ENCODE assay signal across 2 cellular contexts in genomic region chr13:48068036-48068435, GRCh38.
TF ChIP-seq lines count a peak whose summit lies in the region.

No MANE protein-coding gene starts in this region.

TF ChIP-seq in HepG2, 621 proteins besides CTCF, POLR2A, EP300 and RAD21:
- TF ChIP-seq THAP8 (CRISPR knock-in tag; IDR thresholded peaks at IDR 0.05; ENCODE audit: borderline replicate concordance): no peak
- no peak for TF ChIP-seq HDAC2 (CRISPR knock-in tag; IDR thresholded peaks at IDR 0.05)
- TF ChIP-seq STAG1 (CRISPR knock-in tag; IDR thresholded peaks at IDR 0.05): 0 out of 2 replicates have a peak, but pooled peaks have one; percentile 3
- TF ChIP-seq RORA (CRISPR knock-in tag; IDR thresholded peaks at IDR 0.05): no peak
TF ChIP-seq in HepG2: peak in this region for 1.

TF ChIP-seq in GM12878, 131 proteins besides CTCF, POLR2A, EP300 and RAD21:
- TF ChIP-seq ZZZ3 (IDR thresholded peaks at IDR 0.05; ENCODE audit: control insufficient read depth, insufficient read length, low read depth): no peak
- TF ChIP-seq, protein P1, sequence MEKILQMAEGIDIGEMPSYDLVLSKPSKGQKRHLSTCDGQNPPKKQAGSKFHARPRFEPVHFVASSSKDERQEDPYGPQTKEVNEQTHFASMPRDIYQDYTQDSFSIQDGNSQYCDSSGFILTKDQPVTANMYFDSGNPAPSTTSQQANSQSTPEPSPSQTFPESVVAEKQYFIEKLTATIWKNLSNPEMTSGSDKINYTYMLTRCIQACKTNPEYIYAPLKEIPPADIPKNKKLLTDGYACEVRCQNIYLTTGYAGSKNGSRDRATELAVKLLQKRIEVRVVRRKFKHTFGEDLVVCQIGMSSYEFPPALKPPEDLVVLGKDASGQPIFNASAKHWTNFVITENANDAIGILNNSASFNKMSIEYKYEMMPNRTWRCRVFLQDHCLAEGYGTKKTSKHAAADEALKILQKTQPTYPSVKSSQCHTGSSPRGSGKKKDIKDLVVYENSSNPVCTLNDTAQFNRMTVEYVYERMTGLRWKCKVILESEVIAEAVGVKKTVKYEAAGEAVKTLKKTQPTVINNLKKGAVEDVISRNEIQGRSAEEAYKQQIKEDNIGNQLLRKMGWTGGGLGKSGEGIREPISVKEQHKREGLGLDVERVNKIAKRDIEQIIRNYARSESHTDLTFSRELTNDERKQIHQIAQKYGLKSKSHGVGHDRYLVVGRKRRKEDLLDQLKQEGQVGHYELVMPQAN (conservative IDR thresholded peaks at IDR 0.05): no peak
- TF ChIP-seq, protein P2, sequence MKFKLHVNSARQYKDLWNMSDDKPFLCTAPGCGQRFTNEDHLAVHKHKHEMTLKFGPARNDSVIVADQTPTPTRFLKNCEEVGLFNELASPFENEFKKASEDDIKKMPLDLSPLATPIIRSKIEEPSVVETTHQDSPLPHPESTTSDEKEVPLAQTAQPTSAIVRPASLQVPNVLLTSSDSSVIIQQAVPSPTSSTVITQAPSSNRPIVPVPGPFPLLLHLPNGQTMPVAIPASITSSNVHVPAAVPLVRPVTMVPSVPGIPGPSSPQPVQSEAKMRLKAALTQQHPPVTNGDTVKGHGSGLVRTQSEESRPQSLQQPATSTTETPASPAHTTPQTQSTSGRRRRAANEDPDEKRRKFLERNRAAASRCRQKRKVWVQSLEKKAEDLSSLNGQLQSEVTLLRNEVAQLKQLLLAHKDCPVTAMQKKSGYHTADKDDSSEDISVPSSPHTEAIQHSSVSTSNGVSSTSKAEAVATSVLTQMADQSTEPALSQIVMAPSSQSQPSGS (IDR thresholded peaks at IDR 0.05; ENCODE audit: low read length): no peak
- TF ChIP-seq MYB (IDR thresholded peaks at IDR 0.05; ENCODE audit: borderline replicate concordance, low read depth, low read length): no peak
- no peak for TF ChIP-seq ZBTB40 (IDR thresholded peaks at IDR 0.05; ENCODE audit: borderline replicate concordance)
- TF ChIP-seq TBL1XR1 (IDR thresholded peaks at IDR 0.05; ENCODE audit: low read depth, low read length): no peak
- no peak for TF ChIP-seq REST (IDR thresholded peaks at IDR 0.05; ENCODE audit: low read depth, low read length)
- TF ChIP-seq NR2F1 (conservative IDR thresholded peaks at IDR 0.05): no peak
- no peak for TF ChIP-seq CHD2 (IDR thresholded peaks at IDR 0.05; ENCODE audit: borderline replicate concordance, low read depth, low read length)
- TF ChIP-seq NFXL1 (IDR thresholded peaks at IDR 0.05; ENCODE audit: borderline replicate concordance): no peak
- no peak for TF ChIP-seq MTA3 (IDR thresholded peaks at IDR 0.05; ENCODE audit: borderline replicate concordance, low read length)
- no peak for TF ChIP-seq ETV6 (conservative IDR thresholded peaks at IDR 0.05 in 1 of 2, IDR thresholded peaks at IDR 0.05 in 1 of 2; ENCODE audit: borderline replicate concordance in 1 of 2, low read depth in 1 of 2)
- no peak for TF ChIP-seq TARDBP (IDR thresholded peaks at IDR 0.05; ENCODE audit: borderline replicate concordance)
- TF ChIP-seq NFIC (IDR thresholded peaks at IDR 0.05; ENCODE audit: low read depth, low read length): no peak
- TF ChIP-seq HDAC2 (IDR thresholded peaks at IDR 0.05): no peak
- no peak for TF ChIP-seq CBX3 (IDR thresholded peaks at IDR 0.05; ENCODE audit: borderline replicate concordance, low read depth)
- TF ChIP-seq IRF3 (IDR thresholded peaks at IDR 0.05): no peak
- no peak for TF ChIP-seq POU2F2 (IDR thresholded peaks at IDR 0.05; ENCODE audit: borderline replicate concordance, low read depth, low read length)
- TF ChIP-seq IKZF1 (conservative IDR thresholded peaks at IDR 0.05): no peak
